1 cellular context compared by ENCODE assay signal in the genomic region with DNA sequence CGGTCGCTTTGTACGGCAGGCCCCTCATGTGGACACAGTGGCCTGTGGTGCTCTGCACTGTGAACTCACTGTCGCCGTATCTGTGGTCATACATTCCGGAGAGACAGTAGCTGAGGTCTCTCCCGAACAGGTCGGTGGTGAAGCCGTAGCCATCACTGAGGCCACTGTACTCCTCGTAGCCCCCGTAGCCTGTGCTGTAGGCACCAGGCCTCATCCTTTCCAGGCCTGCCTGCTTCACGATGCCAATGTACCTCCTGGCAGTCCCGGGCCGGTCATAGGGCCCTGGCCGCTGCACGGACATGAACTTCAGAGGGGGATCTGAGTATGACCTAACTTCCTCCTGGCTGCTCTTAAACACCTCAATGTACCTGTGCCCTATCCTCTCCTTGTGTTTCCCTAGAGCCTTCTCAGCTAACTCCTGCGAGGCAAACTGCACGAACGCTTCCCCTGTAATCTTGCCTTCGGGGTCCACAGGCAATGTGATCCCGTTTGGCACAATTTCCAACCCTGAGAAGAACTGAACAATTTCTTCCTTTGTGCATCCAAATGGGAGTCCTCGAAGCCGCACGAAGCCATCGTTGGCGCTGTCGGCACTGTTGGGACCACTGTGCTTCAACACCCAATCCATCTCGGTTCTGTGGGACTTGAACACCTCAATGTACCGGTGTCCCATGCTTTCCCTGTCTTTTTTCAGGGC.
TF ChIP-seq lines count a peak whose summit lies in the region.

No MANE protein-coding gene starts in this region.

TF ChIP-seq in endothelial cell of umbilical vein, 7 proteins besides CTCF, POLR2A, EP300 and RAD21:
- no peak for TF ChIP-seq EZH2 (IDR thresholded peaks at IDR 0.05; ENCODE audit: borderline replicate concordance, low read depth, low read length, severe bottlenecking)
- TF ChIP-seq FOS (IDR thresholded peaks at IDR 0.05; ENCODE audit: borderline replicate concordance, insufficient read depth, low read length): no peak
- no peak for TF ChIP-seq POLR2AphosphoS5 (IDR thresholded peaks at IDR 0.05; ENCODE audit: insufficient read depth, low read depth, low read length)
- TF ChIP-seq MYC (IDR thresholded peaks at IDR 0.05; ENCODE audit: low read depth, low read length): no peak
- no peak for TF ChIP-seq GATA2 (IDR thresholded peaks at IDR 0.05; ENCODE audit: insufficient read depth, insufficient read length, low read depth, low read length)
- TF ChIP-seq JUN (IDR thresholded peaks at IDR 0.05; ENCODE audit: borderline replicate concordance, insufficient read depth, insufficient read length, low read depth): no peak
- TF ChIP-seq, protein P1, sequence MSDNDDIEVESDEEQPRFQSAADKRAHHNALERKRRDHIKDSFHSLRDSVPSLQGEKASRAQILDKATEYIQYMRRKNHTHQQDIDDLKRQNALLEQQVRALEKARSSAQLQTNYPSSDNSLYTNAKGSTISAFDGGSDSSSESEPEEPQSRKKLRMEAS (IDR thresholded peaks at IDR 0.05; ENCODE audit: insufficient read depth, insufficient read length): no peak
